33 cellular contexts compared by ENCODE assay signal in the genomic region with DNA sequence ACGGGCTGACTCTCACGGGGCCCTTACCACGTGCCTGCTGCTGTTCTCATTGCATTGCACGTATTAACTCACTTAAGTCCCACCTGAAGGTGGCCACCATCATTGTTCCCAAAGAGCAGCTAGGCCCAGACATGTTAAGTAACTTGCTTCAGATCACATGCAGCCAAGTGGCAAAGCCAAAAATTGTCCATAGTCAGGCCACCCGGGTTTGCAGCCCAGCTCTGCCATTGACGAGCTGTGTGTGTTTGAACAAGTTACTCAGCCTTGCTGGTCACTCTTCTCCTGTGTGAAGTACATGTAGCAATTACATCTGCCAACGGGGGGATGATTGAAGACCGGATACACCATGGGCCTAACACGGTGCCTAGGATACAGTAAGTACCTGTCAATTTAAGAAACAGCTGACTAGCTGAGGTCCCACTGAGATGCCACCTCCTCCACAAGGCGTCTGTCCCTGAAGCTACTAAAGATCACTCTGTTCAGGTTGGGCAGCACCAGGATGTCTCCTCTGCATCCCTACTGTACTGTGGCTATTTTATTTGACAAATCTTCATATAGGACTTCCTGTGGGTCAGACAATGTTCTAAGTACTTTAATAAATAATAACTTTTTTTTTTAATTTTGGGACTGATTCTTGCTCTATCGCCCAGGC.
"Had no signal": no experiment of that assay in that cellular context is flagged by ENCODE, and none has a peak within 500 bp of the region (broad histone marks: within the 10 kb centered on the region; RNA-seq: fewer than 3 reads in every experiment).

No MANE protein-coding gene starts in this region.

- H3K4me1 ChIP-seq: colonic mucosa, esophagus muscularis mucosa, foreskin keratinocyte, gastrocnemius medialis had no signal

- H3K36me3 ChIP-seq: brain microvascular endothelial cell, colonic mucosa, esophagus muscularis mucosa, gastrocnemius medialis, heart left ventricle, WERI-Rb-1 had no signal

- H3K9me3 ChIP-seq: colonic mucosa, esophagus muscularis mucosa, gastrocnemius medialis, heart left ventricle had no signal

- DNase-seq: activated B cell treated with CpG ODN at 0.5 μM for 24 hours; activated CD4-positive, alpha-beta memory T cell treated with anti-CD3 and anti-CD28 coated beads for 36 hours; activated CD4-positive, alpha-beta T cell treated with anti-CD3 and anti-CD28 coated beads for 48 hours; activated CD4-positive, alpha-beta T cell treated with anti-CD3 and anti-CD28 coated beads, Interleukin-2, amount 50 U/mL, for 1 hour; activated CD8-positive, alpha-beta memory T cell treated with anti-CD3 and anti-CD28 coated beads, Interleukin-2, amount 10 ng/mL, durations not matched to agents 7 days and 5 days; activated CD8-positive, alpha-beta memory T cell treated with anti-CD3 and anti-CD28 coated beads, Interleukin-2, amount 50 U/mL, for 4 hours; activated CD8-positive, alpha-beta T cell treated with anti-CD3 and anti-CD28 coated beads, Interleukin-2, amount 10 ng/mL, durations not matched to agents 7 days and 5 days; activated gamma-delta T cell treated with Interleukin-2 at 50 U/mL for 16 hours; activated naive CD4-positive, alpha-beta T cell treated with anti-CD3 and anti-CD28 coated beads, Interleukin-2, amount 50 U/mL, for 16 hours; activated naive CD4-positive, alpha-beta T cell treated with Interleukin-2 at 50 U/mL for 16 hours; activated T-cell treated with anti-CD3 and anti-CD28 coated beads, Interleukin-2, amount 50 U/mL, for 1 hour; activated T-cell treated with anti-CD3 and anti-CD28 coated beads, Interleukin-2, amount 50 U/mL, for 48 hours; amniotic stem cell; anterior cingulate cortex; brain microvascular endothelial cell; central memory CD4-positive, alpha-beta T cell; cerebellar nuclear complex; colonic mucosa; effector CD8-positive, alpha-beta T cell; foreskin keratinocyte; gastrocnemius medialis; glutamatergic neuron; heart left ventricle; T-helper 1 cell; T-helper 17 cell; T1000; WERI-Rb-1 had no signal

- H3K4me3 ChIP-seq: colonic mucosa, esophagus muscularis mucosa, gastrocnemius medialis, heart left ventricle had no signal

- FAIRE-seq: astrocyte, endometrium, endothelial cell of umbilical vein had no signal

- H3K27me3 ChIP-seq: brain microvascular endothelial cell, colonic mucosa, foreskin keratinocyte, gastrocnemius medialis had no signal

- H3K27ac ChIP-seq: brain microvascular endothelial cell, colonic mucosa, epithelial cell of prostate, esophagus muscularis mucosa, foreskin keratinocyte, gastrocnemius medialis, heart left ventricle, WERI-Rb-1 had no signal

- ATAC-seq: activated CD4-positive, CD25-positive, alpha-beta regulatory T cell treated with anti-CD3 and anti-CD28 coated beads, Interleukin-2, amount 50 U/mL, for 24 hours; activated CD8-positive, alpha-beta memory T cell treated with anti-CD3 and anti-CD28 coated beads, Interleukin-2, amount 10 ng/mL, durations not matched to agents 7 days and 5 days; activated CD8-positive, alpha-beta T cell treated with anti-CD3 and anti-CD28 coated beads, Interleukin-2, amount 10 ng/mL, durations not matched to agents 7 days and 5 days; foreskin keratinocyte; gastrocnemius medialis; heart left ventricle; T-helper 17 cell had no signal
